In the genomic region with DNA sequence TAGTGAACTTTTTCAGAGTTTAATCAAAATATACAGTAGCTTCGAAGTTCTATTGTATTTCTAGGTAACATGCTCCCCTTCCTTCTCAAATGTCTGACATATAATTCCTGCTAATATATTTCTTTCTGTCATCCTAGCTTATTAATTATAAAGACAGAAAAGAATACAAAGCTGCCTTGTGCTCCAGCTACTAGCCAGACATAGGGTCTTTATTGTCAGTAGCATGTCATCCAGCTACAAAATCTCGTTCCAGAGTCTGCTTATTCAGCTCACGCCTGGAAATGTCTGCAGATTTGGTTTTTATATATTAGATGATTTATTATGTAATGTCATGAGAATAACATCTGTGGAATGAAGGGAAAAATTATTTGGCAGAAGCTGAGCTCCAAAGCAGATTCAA, we compare ENCODE assay signal across 20 cellular contexts.
"Had no signal": no experiment of that assay in that cellular context is flagged by ENCODE, and none has a peak within 500 bp of the region (broad histone marks: within the 10 kb centered on the region; RNA-seq: fewer than 3 reads in every experiment).

No MANE protein-coding gene starts in this region.

- DNase-seq: dermis blood vessel endothelial cell; effector memory CD8-positive, alpha-beta T cell; gastrocnemius medialis; heart left ventricle; kidney; mesenchymal stem cell; mucosa of descending colon; naive B cell; sigmoid colon; spleen; stimulated activated CD4-positive, alpha-beta T cell treated with anti-CD3 and anti-CD28 coated beads, Interleukin-4, amount 100 ng/mL, for 4 hours; stimulated activated naive CD8-positive, alpha-beta T cell treated with anti-CD3 and anti-CD28 coated beads, Interleukin-15, Interleukin-2, amounts not matched to agents 100 U/mL and 50 U/mL, for 24 hours; substantia nigra; testis; tibial artery had no signal

- H3K27ac Mint-ChIP-seq: effector memory CD8-positive, alpha-beta T cell; mesothelial cell of epicardium; naive B cell; natural killer cell treated with Interleukin-12 subunit alpha and Interleukin-12 subunit beta and Interleukin-15 and Interleukin-18, amount 100 ng/mL, for 72 hours; stimulated activated memory B cell treated with anti-CD40 and anti-IgM and Interleukin-4, amounts not matched to agents 10 μg/mL and 1 μg/mL and 100 μg/mL, for 72 hours; type B pancreatic cell had no signal

- ATAC-seq: effector memory CD8-positive, alpha-beta T cell; gastrocnemius medialis; heart left ventricle; left lobe of liver; mucosa of descending colon; natural killer cell treated with Interleukin-12 subunit alpha and Interleukin-12 subunit beta and Interleukin-15 and Interleukin-18, amount 100 ng/mL, for 72 hours; stimulated activated memory B cell treated with anti-CD40 and anti-IgM and Interleukin-4, amounts not matched to agents 10 μg/mL and 1 μg/mL and 100 μg/mL, for 72 hours; stimulated activated naive CD8-positive, alpha-beta T cell treated with anti-CD3 and anti-CD28 coated beads, Interleukin-15, Interleukin-2, amounts not matched to agents 100 U/mL and 50 U/mL, for 24 hours had no signal

- H3K9me3 Mint-ChIP-seq: type B pancreatic cell had no signal

- H3K36me3 Mint-ChIP-seq: mesothelial cell of epicardium; naive B cell; stimulated activated memory B cell treated with anti-CD40 and anti-IgM and Interleukin-4, amounts not matched to agents 10 μg/mL and 1 μg/mL and 100 μg/mL, for 72 hours; type B pancreatic cell had no signal
